Comparison of ENCODE assay signal across 10 cellular contexts in genomic region chr11:34565417-34566208, GRCh38. TPM values are rescaled to one million over a fixed set of nuclear protein-coding genes. Genes with fewer than 3 reads are reported as not detected.
DNase-seq lines count a peak whose midpoint lies in the region; ATAC-seq and TF ChIP-seq lines count a peak whose summit lies in the region.
"Had no signal": no experiment of that assay in that cellular context is flagged by ENCODE, and none has a peak within 500 bp of the region (broad histone marks: within the 10 kb centered on the region; RNA-seq: fewer than 3 reads in every experiment).

No MANE protein-coding gene starts in this region.

- peaks cover 35% of the 10 kb centered on the region for H3K4me1 ChIP-seq in PC-9 (replicated peaks; ENCODE audit: insufficient read depth)

- ATAC-seq in GM21526 (IDR thresholded peaks at IDR 0.05; ENCODE audit: low FRiP score, unreplicated experiment) (no peak), HG02938 (IDR thresholded peaks at IDR 0.05; ENCODE audit: unreplicated experiment) (no peak)

- H2AFZ ChIP-seq in PC-9: no peak overlapping the region

- DNase-seq in AG09309 (ENCODE audit: low read depth): no peak
- DNase-seq in GM13977 (ENCODE audit: low spot score): peak; percentile 41
- DNase-seq in PC-9: no peak
- no peak for DNase-seq in fibroblast of the aortic adventitia (ENCODE audit: low read depth)
- DNase-seq in DMS153 treated with DMSO at 0.1 percent for 48 hours (lab: John Stamatoyannopoulos, UW; ENCODE audit: unreplicated experiment): no peak
- no peak for DNase-seq in UCSD-AML1 (lab: John Stamatoyannopoulos, UW; ENCODE audit: unreplicated experiment)
- DNase-seq: NCI-H1048 had no signal

- POLR2A ChIA-PET in PC-9 (lab: Charles Lee; ENCODE audit: unreplicated experiment): interaction anchor here (0.6 to 0.7 kb wide), 5 partner anchors 58 to 651 kb away, joined by 3 to 7 read pairs (median 4); partner anchors contain the start of gene ABTB2

- H3K4me3 ChIP-seq in AG09309 (ENCODE audit: control insufficient read depth, low read depth, low read length) (no peak overlapping the region), PC-9 (no peak overlapping the region), fibroblast of the aortic adventitia (ENCODE audit: low read depth, low read length) (no peak overlapping the region)

- no TSS peak for BruUV-seq in PC-9 (replicated peaks; lab: Mats Ljungman, UMichigan)

- CTCF ChIA-PET in PC-9 (lab: Charles Lee): interaction anchor here (0.6 to 1.3 kb wide), 2 partner anchors 8 to 323 kb away, joined by 3 to 4 read pairs; no protein-coding TSS in a partner anchor

- H4K20me1 ChIP-seq in PC-9 (ENCODE audit: insufficient read depth): no peaks in the 10 kb centered on the region

- H3K36me3 ChIP-seq in PC-9 (ENCODE audit: low read depth): no peaks in the 10 kb centered on the region

- peaks cover 28% of the 10 kb centered on the region for H3F3A ChIP-seq in PC-9 (ENCODE audit: insufficient read depth, low read depth)

- intact Hi-C loops in PC-9 (cut with micrococcal nuclease; ENCODE audit: unreplicated experiment): loop anchor here (2.0 kb wide), 2 partner anchors 21 to 53 kb away; partner anchors contain the start of gene ELF5

- H3K27ac ChIP-seq in PC-9: peak overlapping the region; percentile 83

- no peaks in the 10 kb centered on the region for H3K9me3 ChIP-seq in PC-9 (ENCODE audit: insufficient read depth, low read depth)

- peak; percentile 25 for TF ChIP-seq CTCF in AG09309 (IDR thresholded peaks at IDR 0.05; ENCODE audit: control insufficient read depth, insufficient read depth, low read depth, low read length, missing control alignments)
- TF ChIP-seq CTCF in GM13977 (IDR thresholded peaks at IDR 0.05; ENCODE audit: extremely low read depth, insufficient read depth, missing control alignments): peak; percentile 63
- peak; percentile 77 for TF ChIP-seq CTCF in PC-9 (conservative IDR thresholded peaks at IDR 0.05)
- TF ChIP-seq CTCF in fibroblast of the aortic adventitia (IDR thresholded peaks at IDR 0.05; ENCODE audit: insufficient read depth, low read length): peak; percentile 23

- no peaks in the 10 kb centered on the region for H3K79me2 ChIP-seq in PC-9 (ENCODE audit: low read depth)

- peak overlapping the region; percentile 70 for H3K4me2 ChIP-seq in PC-9

- H3K9me2 ChIP-seq in PC-9 (ENCODE audit: insufficient read depth): no peaks in the 10 kb centered on the region

- in situ Hi-C loops in GM13977 (cut with MboI; ENCODE audit: low pct_unique_long_range_greater_than_20kb, low sequenced_read_pairs, unreplicated experiment): no loop called here

- H3K27me3 ChIP-seq in PC-9 (ENCODE audit: insufficient read depth, low read depth): no peaks in the 10 kb centered on the region

RNA-seq across cellular contexts. Expression of gene ELF5, which starts 52.0 kb away (rescaled TPM):
- 0.38 and 0.61 TPM in 2 replicates for total RNA-seq in PC-9 (2021)
- not detected in 2 replicates for total RNA-seq in fibroblast of the aortic adventitia (ENCODE audit: low replicate concordance)
- total RNA-seq: activated T-cell treated with anti-CD3 and anti-CD28 coated beads, Interleukin-2, amount 50 U/mL, for 72 hours had no signal

RNA-seq across cellular contexts. Expression of gene EHF, which starts 55.3 kb away (rescaled TPM):
- 85.7 and 118 TPM in 2 replicates for total RNA-seq in PC-9 (2021)
- total RNA-seq in fibroblast of the aortic adventitia (ENCODE audit: low replicate concordance): 0.18 TPM in 1 of 2 replicates, not detected in the other
- total RNA-seq: activated T-cell treated with anti-CD3 and anti-CD28 coated beads, Interleukin-2, amount 50 U/mL, for 72 hours had no signal

Comparison
In these comparisons a context has a peak if more than half of its experiments do, and no peak if none do; other contexts are left out.
1. CTCF ChIP-seq: peak in every context shown above with its lines; median percentile 77 in PC-9; 63 in GM13977; 25 in AG09309; 23 in fibroblast of the aortic adventitia.
2. RNA of gene EHF, which starts 55.3 kb away (total RNA-seq): 85.7 to 118 TPM in PC-9; 0.18 TPM in fibroblast of the aortic adventitia; every median in the first group is over 10 times any median in the second.